In the genomic region with DNA sequence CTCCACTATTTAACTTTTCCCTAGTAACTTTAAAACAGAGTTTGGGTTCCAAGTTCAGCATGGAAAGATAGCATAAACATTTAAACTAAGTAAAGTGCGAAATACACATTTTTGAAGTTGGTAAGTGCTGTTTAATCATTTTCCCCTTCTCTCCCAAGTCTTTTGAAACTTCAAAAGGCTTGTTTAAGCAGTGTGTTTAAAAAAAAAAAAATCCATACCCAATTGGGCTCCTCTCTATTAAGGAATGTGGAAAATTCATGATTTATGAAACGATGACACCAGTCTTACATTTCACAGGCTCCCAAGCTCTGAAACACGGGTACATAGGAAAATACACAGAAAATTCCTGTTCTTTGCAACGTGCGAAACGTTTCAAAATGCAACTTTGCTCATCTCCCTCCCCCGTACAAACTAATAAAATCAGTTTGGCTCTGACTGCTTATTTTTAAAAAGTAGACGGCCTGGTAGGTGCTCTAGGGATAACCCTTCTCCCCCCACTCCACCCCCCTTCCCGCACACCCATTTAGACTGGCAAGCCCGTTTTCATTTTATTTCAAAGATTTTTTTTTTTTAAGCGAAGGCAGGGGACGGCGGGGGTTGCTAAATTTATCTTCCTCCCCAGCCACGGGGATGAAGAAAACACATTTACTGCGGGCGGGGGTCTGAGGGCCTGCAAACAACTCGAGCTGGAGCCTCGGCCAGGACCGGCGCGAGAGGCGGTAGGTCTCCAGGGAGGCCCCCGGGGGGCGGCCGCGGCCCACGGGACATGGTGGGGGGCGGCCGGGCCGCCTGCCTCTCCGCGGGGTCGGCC, we compare ENCODE assay signal across 8 cellular contexts. TPM values are rescaled to one million over a fixed set of nuclear protein-coding genes. Genes with fewer than 3 reads are reported as not detected.
DNase-seq lines count a peak whose midpoint lies in the region; ATAC-seq, FAIRE-seq and TF ChIP-seq lines count a peak whose summit lies in the region.

No MANE protein-coding gene starts in this region.

- peaks cover 34 to 47% of the 10 kb centered on the region in 2 experiments for H3K4me1 ChIP-seq in neutrophil (ENCODE audit: control insufficient read depth in 1 of 2, insufficient read depth in 1 of 2, low read depth in 1 of 2, low read length in 1 of 2)

- H3K9me3 ChIP-seq in WERI-Rb-1 (ENCODE audit: severe bottlenecking) (no peaks in the 10 kb centered on the region), neutrophil (no peaks in the 10 kb centered on the region)

- H3K36me3 ChIP-seq in WERI-Rb-1 (peaks cover 24% of the 10 kb centered on the region), neutrophil (no peaks in the 10 kb centered on the region)

- no peak for TF ChIP-seq POLR2A in GM12891 (IDR thresholded peaks at IDR 0.05; ENCODE audit: low read depth, low read length)

- no peaks in the 10 kb centered on the region for H3K27me3 ChIP-seq in WERI-Rb-1 (ENCODE audit: insufficient read depth, low read depth, severe bottlenecking)
- no peaks in the 10 kb centered on the region for H3K27me3 ChIP-seq in neutrophil

- no peak for FAIRE-seq in GM12891 (lab: Jason Lieb, UNC)

- TF ChIP-seq CTCF in WERI-Rb-1 (IDR thresholded peaks at IDR 0.05; ENCODE audit: low read depth, low read length), result no peak
- TF ChIP-seq CTCF in neutrophil (IDR thresholded peaks at IDR 0.05), result no peak

- H3K4me3 ChIP-seq in WERI-Rb-1 (ENCODE audit: low read depth, low read length) (peak overlapping the region; percentile 75), neutrophil (ENCODE audit: low read depth in 1 of 2, low read length in 1 of 2) (peak overlapping the region; percentile 54 to 93)

- peak; percentile 5 for ATAC-seq in HG03025 (IDR thresholded peaks at IDR 0.05; ENCODE audit: low FRiP score, unreplicated experiment)

- DNase-seq in ELF-1 (ENCODE audit: low read depth, low spot score), result peak; percentile 34
- no peak for DNase-seq in WERI-Rb-1
- DNase-seq in fibroblast of gingiva (ENCODE audit: low read depth), result peak; percentile 57
- no peak for DNase-seq in NCI-H2171 (lab: John Stamatoyannopoulos, UW)
- DNase-seq in GM12891 (ENCODE audit: insufficient read length, low spot score), result no peak
- no peak for DNase-seq in H4 (ENCODE audit: low spot score)

- peak overlapping the region; percentile 99 for H3K27ac ChIP-seq in WERI-Rb-1
- peak overlapping the region; percentile 99 for H3K27ac ChIP-seq in neutrophil

TF ChIP-seq in GM12891, 5 proteins besides CTCF, POLR2A, EP300 and RAD21:
- TF ChIP-seq POLR2AphosphoS5 (IDR thresholded peaks at IDR 0.05; ENCODE audit: low read depth, low read length) (no peak), TAF1 (IDR thresholded peaks at IDR 0.05; ENCODE audit: low read depth, low read length) (no peak), PAX5 (IDR thresholded peaks at IDR 0.05; ENCODE audit: insufficient read depth, low read length, severe bottlenecking) (no peak), SPI1 (IDR thresholded peaks at IDR 0.05; ENCODE audit: low read depth, low read length) (no peak), POU2F2 (IDR thresholded peaks at IDR 0.05; ENCODE audit: low read depth, low read length) (no peak)

RNA-seq across cellular contexts. Expression of a gene that starts 0.8 kb away (rescaled TPM):
- 7.7 TPM for polyA plus RNA-seq in GM12891 (2012; ENCODE audit: low read depth, missing spikeins)
- 27.1 and 27.2 TPM in 2 replicates for total RNA-seq in H4 (2014; rRNA removed; shearing (Covaris generic))

Comparison
In these comparisons a context has a peak if more than half of its experiments do, and no peak if none do; other contexts are left out.
1. DNase-seq: peak in ELF-1 (single experiment) and fibroblast of gingiva (single experiment); none in WERI-Rb-1 (single experiment), NCI-H2171 (single experiment), GM12891 (single experiment) and H4 (single experiment).